Comparison of ENCODE assay signal across 8 cellular contexts in genomic region chr1:117368116-117369108, GRCh38. TPM values are rescaled to one million over a fixed set of nuclear protein-coding genes. Genes with fewer than 3 reads are reported as not detected.
A peak's percentile ranks its signal among the peaks of the same experiment; 100 is the strongest.
DNase-seq lines count a peak whose midpoint lies in the region; ATAC-seq and TF ChIP-seq lines count a peak whose summit lies in the region.

No MANE protein-coding gene starts in this region.

- peak overlapping the region; percentile 89 for H3K27ac Mint-ChIP-seq in activated T-cell treated with anti-CD3 and anti-CD28 coated beads, Interleukin-2, amount 50 U/mL, for 24 hours
- peak overlapping the region; percentile 85 for H3K27ac Mint-ChIP-seq in activated B cell treated with CpG ODN at 0.5 μM for 24 hours

- H3K27ac ChIP-seq in gastrocnemius medialis: peak overlapping the region; percentile 92 to 97 (median 96)

- in situ Hi-C loops in gastrocnemius medialis (cut with MboI; ENCODE audit: low sequenced_read_pairs in 4 of 4): loop anchor here in 1 of 4 donors (10.0 kb wide), 1 partner anchor 236 kb away; the partner anchor contains the start of gene TENT5C

- peaks cover 23% of the 10 kb centered on the region for H3K36me3 Mint-ChIP-seq in activated T-cell treated with anti-CD3 and anti-CD28 coated beads, Interleukin-2, amount 50 U/mL, for 24 hours (ENCODE audit: low read depth)
- peaks cover 9% of the 10 kb centered on the region for H3K36me3 Mint-ChIP-seq in activated B cell treated with CpG ODN at 0.5 μM for 24 hours (ENCODE audit: low read depth)

- CTCF ChIA-PET in activated B cell treated with CpG ODN at 0.5 μM for 24 hours (lab: Charles Lee): interaction anchor here (1.0 to 1.1 kb wide), 2 partner anchors 28 to 166 kb away, joined by 3 to 4 read pairs; no protein-coding TSS in a partner anchor

- H3K36me3 ChIP-seq in gastrocnemius medialis: no peaks in the 10 kb centered on the region

- H3K4me1 Mint-ChIP-seq in activated T-cell treated with anti-CD3 and anti-CD28 coated beads, Interleukin-2, amount 50 U/mL, for 24 hours (ENCODE audit: low read depth): peaks cover 64% of the 10 kb centered on the region
- H3K4me1 Mint-ChIP-seq in activated B cell treated with CpG ODN at 0.5 μM for 24 hours: peaks cover 71% of the 10 kb centered on the region

- TF ChIP-seq POLR2A in gastrocnemius medialis (IDR thresholded peaks at IDR 0.05): peak in 1 of 2 donors; percentile 19

- intact Hi-C loops in activated B cell treated with CpG ODN at 0.5 μM for 24 hours (cut with micrococcal nuclease) (loop anchor here (1.0 to 10.0 kb wide), 8 partner anchors 248 to 1774 kb away; partner anchors contain the start of genes ATP1A1, CD58, SLC22A15 and TRIM45), head of caudate nucleus (cut with DNase I) (loop anchor here (10.0 kb wide), 2 partner anchors 236 to 244 kb away; partner anchors contain the start of genes TENT5C and TRIM45), gastrocnemius medialis (cut with DNase I; ENCODE audit: low total_unique reads) (loop anchor here (5.0 to 10.0 kb wide), 6 partner anchors 126 to 1619 kb away; partner anchors contain the start of genes GDAP2, TBX15, TTF2 and WDR3)

- no peak for DNase-seq in activated T-cell treated with anti-CD3 and anti-CD28 coated beads, Interleukin-2, amount 50 U/mL, for 24 hours
- no peak for DNase-seq in activated T-cell treated with anti-CD3 and anti-CD28 coated beads, Interleukin-2, amount 50 U/mL, for 1 hour
- no peak for DNase-seq in activated B cell treated with CpG ODN at 0.5 μM for 24 hours
- DNase-seq in head of caudate nucleus: peak in 22 of 42 donors; percentile 6 to 74 (median 36)
- no peak for DNase-seq in gastrocnemius medialis
- no peak for DNase-seq in midbrain (lab: John Stamatoyannopoulos, UW)

- H3K27me3 ChIP-seq in gastrocnemius medialis: no peaks in the 10 kb centered on the region

- H3K4me3 ChIP-seq in gastrocnemius medialis: peak overlapping the region; percentile 67 to 94 (median 88)

- POLR2A ChIA-PET in activated B cell treated with CpG ODN at 0.5 μM for 24 hours (lab: Charles Lee): interaction anchor here (1.0 to 1.8 kb wide), 4 partner anchors 28 to 308 kb away, joined by 3 to 10 read pairs (median 6); partner anchors contain the start of gene TTF2

- ATAC-seq in HG03565 (IDR thresholded peaks at IDR 0.05; ENCODE audit: unreplicated experiment): peak; percentile 23
- peak; percentile 9 for ATAC-seq in activated B cell treated with CpG ODN at 0.5 μM for 24 hours (ENCODE audit: low read depth)
- ATAC-seq in gastrocnemius medialis: peak in 1 of 2 donors; percentile 19
- ATAC-seq in HG02798 (IDR thresholded peaks at IDR 0.05; ENCODE audit: poor library complexity, unreplicated experiment): no peak

- no peaks in the 10 kb centered on the region for H3K9me3 Mint-ChIP-seq in activated T-cell treated with anti-CD3 and anti-CD28 coated beads, Interleukin-2, amount 50 U/mL, for 24 hours
- H3K9me3 Mint-ChIP-seq in activated B cell treated with CpG ODN at 0.5 μM for 24 hours: no peaks in the 10 kb centered on the region

- no peaks in the 10 kb centered on the region for H3K9me3 ChIP-seq in gastrocnemius medialis

- TF ChIP-seq CTCF in activated B cell treated with CpG ODN at 0.5 μM for 24 hours (IDR thresholded peaks at IDR 0.05) (no peak), gastrocnemius medialis (IDR thresholded peaks at IDR 0.05 in 4 of 5, conservative IDR thresholded peaks at IDR 0.05 in 1 of 5) (no peak)

- H3K27me3 Mint-ChIP-seq in activated T-cell treated with anti-CD3 and anti-CD28 coated beads, Interleukin-2, amount 50 U/mL, for 24 hours: no peaks in the 10 kb centered on the region
- no peaks in the 10 kb centered on the region for H3K27me3 Mint-ChIP-seq in activated B cell treated with CpG ODN at 0.5 μM for 24 hours

- H3K4me1 ChIP-seq in gastrocnemius medialis: peaks cover 37 to 41% of the 10 kb centered on the region in 2 donors

- H3K4me3 Mint-ChIP-seq in activated T-cell treated with anti-CD3 and anti-CD28 coated beads, Interleukin-2, amount 50 U/mL, for 24 hours: peak overlapping the region; percentile 85
- H3K4me3 Mint-ChIP-seq in activated B cell treated with CpG ODN at 0.5 μM for 24 hours: peak overlapping the region; percentile 95

RNA-seq across cellular contexts. Expression of gene MAN1A2, which starts 1.2 kb away (rescaled TPM):
- total RNA-seq in activated B cell treated with CpG ODN at 0.5 μM for 24 hours (43.3 and 46.0 TPM in 2 replicates), gastrocnemius medialis (10 to 100 TPM; 14.9 to 37.0 (median 28.3) TPM)

Comparison
In these comparisons a context has a peak if more than half of its experiments do, and no peak if none do; other contexts are left out.
1. DNase-seq: peak in head of caudate nucleus (22 of 42); none in activated T-cell treated with anti-CD3 and anti-CD28 coated beads, Interleukin-2, amount 50 U/mL, for 24 hours (single experiment), activated T-cell treated with anti-CD3 and anti-CD28 coated beads, Interleukin-2, amount 50 U/mL, for 1 hour (single experiment), activated B cell treated with CpG ODN at 0.5 μM for 24 hours (single experiment), gastrocnemius medialis (0 of 2) and midbrain (single experiment).